ENCODE assay signal across 1 cellular context in the genomic region with DNA sequence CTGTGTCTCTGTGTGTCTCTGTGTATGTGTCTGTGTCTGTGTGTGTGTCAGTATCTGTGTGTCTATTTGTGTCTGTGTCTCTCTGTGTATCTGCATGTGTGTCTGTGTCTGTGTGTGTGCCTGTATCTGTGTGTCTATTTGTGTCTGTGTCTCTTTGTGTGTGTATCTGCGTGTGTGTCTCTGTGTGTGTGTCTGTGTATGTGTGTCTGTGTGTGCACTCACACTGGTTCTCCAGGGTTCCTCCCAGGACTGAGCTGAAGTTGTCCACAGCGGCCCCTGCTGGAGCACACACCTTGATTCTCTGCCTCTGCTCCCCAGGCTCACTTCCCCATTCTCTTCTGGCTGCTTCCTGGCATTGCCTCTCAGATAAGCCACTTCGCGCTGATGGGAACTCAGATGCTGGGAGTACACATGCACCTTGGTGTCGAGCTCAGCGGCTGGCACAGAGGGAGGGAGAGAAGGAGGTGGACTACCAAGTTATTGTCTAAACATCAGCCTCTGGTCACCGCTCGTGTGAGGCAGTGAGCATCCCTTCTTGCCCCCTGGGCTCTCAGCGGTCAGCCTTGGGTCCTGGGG.
TF ChIP-seq lines count a peak whose summit lies in the region.

No MANE protein-coding gene starts in this region.

TF ChIP-seq in GM23338, 12 proteins besides CTCF, POLR2A, EP300 and RAD21 (continued from another document):
- TF ChIP-seq, protein P1, sequence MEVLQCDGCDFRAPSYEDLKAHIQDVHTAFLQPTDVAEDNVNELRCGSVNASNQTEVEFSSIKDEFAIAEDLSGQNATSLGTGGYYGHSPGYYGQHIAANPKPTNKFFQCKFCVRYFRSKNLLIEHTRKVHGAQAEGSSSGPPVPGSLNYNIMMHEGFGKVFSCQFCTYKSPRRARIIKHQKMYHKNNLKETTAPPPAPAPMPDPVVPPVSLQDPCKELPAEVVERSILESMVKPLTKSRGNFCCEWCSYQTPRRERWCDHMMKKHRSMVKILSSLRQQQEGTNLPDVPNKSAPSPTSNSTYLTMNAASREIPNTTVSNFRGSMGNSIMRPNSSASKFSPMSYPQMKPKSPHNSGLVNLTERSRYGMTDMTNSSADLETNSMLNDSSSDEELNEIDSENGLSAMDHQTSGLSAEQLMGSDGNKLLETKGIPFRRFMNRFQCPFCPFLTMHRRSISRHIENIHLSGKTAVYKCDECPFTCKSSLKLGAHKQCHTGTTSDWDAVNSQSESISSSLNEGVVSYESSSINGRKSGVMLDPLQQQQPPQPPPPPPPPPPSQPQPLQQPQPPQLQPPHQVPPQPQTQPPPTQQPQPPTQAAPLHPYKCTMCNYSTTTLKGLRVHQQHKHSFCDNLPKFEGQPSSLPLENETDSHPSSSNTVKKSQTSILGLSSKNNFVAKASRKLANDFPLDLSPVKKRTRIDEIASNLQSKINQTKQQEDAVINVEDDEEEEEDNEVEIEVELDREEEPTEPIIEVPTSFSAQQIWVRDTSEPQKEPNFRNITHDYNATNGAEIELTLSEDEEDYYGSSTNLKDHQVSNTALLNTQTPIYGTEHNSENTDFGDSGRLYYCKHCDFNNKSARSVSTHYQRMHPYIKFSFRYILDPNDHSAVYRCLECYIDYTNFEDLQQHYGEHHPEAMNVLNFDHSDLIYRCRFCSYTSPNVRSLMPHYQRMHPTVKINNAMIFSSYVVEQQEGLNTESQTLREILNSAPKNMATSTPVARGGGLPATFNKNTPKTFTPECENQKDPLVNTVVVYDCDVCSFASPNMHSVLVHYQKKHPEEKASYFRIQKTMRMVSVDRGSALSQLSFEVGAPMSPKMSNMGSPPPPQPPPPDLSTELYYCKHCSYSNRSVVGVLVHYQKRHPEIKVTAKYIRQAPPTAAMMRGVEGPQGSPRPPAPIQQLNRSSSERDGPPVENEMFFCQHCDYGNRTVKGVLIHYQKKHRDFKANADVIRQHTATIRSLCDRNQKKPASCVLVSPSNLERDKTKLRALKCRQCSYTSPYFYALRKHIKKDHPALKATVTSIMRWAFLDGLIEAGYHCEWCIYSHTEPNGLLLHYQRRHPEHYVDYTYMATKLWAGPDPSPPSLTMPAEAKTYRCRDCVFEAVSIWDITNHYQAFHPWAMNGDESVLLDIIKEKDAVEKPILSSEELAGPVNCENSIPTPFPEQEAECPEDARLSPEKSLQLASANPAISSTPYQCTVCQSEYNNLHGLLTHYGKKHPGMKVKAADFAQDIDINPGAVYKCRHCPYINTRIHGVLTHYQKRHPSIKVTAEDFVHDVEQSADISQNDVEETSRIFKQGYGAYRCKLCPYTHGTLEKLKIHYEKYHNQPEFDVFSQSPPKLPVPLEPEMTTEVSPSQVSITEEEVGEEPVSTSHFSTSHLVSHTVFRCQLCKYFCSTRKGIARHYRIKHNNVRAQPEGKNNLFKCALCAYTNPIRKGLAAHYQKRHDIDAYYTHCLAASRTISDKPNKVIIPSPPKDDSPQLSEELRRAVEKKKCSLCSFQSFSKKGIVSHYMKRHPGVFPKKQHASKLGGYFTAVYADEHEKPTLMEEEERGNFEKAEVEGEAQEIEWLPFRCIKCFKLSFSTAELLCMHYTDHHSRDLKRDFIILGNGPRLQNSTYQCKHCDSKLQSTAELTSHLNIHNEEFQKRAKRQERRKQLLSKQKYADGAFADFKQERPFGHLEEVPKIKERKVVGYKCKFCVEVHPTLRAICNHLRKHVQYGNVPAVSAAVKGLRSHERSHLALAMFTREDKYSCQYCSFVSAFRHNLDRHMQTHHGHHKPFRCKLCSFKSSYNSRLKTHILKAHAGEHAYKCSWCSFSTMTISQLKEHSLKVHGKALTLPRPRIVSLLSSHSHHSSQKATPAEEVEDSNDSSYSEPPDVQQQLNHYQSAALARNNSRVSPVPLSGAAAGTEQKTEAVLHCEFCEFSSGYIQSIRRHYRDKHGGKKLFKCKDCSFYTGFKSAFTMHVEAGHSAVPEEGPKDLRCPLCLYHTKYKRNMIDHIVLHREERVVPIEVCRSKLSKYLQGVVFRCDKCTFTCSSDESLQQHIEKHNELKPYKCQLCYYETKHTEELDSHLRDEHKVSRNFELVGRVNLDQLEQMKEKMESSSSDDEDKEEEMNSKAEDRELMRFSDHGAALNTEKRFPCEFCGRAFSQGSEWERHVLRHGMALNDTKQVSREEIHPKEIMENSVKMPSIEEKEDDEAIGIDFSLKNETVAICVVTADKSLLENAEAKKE (CRISPR knock-in tag; IDR thresholded peaks at IDR 0.05), result no peak
- TF ChIP-seq CREB1 (CRISPR knock-in tag; IDR thresholded peaks at IDR 0.05; ENCODE audit: low read depth), result no peak
- TF ChIP-seq, protein P2, sequence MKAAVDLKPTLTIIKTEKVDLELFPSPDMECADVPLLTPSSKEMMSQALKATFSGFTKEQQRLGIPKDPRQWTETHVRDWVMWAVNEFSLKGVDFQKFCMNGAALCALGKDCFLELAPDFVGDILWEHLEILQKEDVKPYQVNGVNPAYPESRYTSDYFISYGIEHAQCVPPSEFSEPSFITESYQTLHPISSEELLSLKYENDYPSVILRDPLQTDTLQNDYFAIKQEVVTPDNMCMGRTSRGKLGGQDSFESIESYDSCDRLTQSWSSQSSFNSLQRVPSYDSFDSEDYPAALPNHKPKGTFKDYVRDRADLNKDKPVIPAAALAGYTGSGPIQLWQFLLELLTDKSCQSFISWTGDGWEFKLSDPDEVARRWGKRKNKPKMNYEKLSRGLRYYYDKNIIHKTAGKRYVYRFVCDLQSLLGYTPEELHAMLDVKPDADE (IDR thresholded peaks at IDR 0.05), result no peak
- TF ChIP-seq NANOG (IDR thresholded peaks at IDR 0.05; ENCODE audit: borderline replicate concordance), result no peak
- no peak for TF ChIP-seq EZH2phosphoT487 (IDR thresholded peaks at IDR 0.05; ENCODE audit: unreplicated experiment)
- TF ChIP-seq ZNF114 (CRISPR knock-in tag; IDR thresholded peaks at IDR 0.05), result no peak
- no peak for TF ChIP-seq JUNB (IDR thresholded peaks at IDR 0.05; ENCODE audit: unreplicated experiment)
- TF ChIP-seq, protein P3, sequence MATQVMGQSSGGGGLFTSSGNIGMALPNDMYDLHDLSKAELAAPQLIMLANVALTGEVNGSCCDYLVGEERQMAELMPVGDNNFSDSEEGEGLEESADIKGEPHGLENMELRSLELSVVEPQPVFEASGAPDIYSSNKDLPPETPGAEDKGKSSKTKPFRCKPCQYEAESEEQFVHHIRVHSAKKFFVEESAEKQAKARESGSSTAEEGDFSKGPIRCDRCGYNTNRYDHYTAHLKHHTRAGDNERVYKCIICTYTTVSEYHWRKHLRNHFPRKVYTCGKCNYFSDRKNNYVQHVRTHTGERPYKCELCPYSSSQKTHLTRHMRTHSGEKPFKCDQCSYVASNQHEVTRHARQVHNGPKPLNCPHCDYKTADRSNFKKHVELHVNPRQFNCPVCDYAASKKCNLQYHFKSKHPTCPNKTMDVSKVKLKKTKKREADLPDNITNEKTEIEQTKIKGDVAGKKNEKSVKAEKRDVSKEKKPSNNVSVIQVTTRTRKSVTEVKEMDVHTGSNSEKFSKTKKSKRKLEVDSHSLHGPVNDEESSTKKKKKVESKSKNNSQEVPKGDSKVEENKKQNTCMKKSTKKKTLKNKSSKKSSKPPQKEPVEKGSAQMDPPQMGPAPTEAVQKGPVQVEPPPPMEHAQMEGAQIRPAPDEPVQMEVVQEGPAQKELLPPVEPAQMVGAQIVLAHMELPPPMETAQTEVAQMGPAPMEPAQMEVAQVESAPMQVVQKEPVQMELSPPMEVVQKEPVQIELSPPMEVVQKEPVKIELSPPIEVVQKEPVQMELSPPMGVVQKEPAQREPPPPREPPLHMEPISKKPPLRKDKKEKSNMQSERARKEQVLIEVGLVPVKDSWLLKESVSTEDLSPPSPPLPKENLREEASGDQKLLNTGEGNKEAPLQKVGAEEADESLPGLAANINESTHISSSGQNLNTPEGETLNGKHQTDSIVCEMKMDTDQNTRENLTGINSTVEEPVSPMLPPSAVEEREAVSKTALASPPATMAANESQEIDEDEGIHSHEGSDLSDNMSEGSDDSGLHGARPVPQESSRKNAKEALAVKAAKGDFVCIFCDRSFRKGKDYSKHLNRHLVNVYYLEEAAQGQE (IDR thresholded peaks at IDR 0.05; ENCODE audit: unreplicated experiment), result no peak
